ENCODE assay signal across 18 cellular contexts in genomic region chr21:17796037-17796403, GRCh38. TPM values are rescaled to one million over a fixed set of nuclear protein-coding genes. Genes with fewer than 3 reads are reported as not detected.
DNase-seq lines count a peak whose midpoint lies in the region; ATAC-seq and TF ChIP-seq lines count a peak whose summit lies in the region.
"Had no signal": no experiment of that assay in that cellular context is flagged by ENCODE, and none has a peak within 500 bp of the region (broad histone marks: within the 10 kb centered on the region; RNA-seq: fewer than 3 reads in every experiment).

No MANE protein-coding gene starts in this region.

- no peaks in the 10 kb centered on the region; the same call in 1 of the 2 replicates for H3K4me1 ChIP-seq in PC-9 (replicated peaks; ENCODE audit: insufficient read depth)
- H3K4me1 ChIP-seq in effector memory CD4-positive, alpha-beta T cell (ENCODE audit: control insufficient read depth, insufficient read depth, low read length, poor library complexity, severe bottlenecking) = peaks cover 53% of the 10 kb centered on the region

- H3K4me1 Mint-ChIP-seq in activated CD8-positive, alpha-beta memory T cell treated with anti-CD3 and anti-CD28 coated beads, Interleukin-2, amount 10 ng/mL, durations not matched to agents 7 days and 5 days = peaks cover 60% of the 10 kb centered on the region
- H3K4me1 Mint-ChIP-seq in stimulated activated memory B cell treated with anti-CD40 and anti-IgM and Interleukin-4, amounts not matched to agents 10 μg/mL and 1 μg/mL and 100 μg/mL, for 72 hours = peaks cover 32% of the 10 kb centered on the region

- POLR2A ChIA-PET in PC-9 (lab: Charles Lee; ENCODE audit: unreplicated experiment) = interaction anchor here (0.6 to 0.7 kb wide), 2 partner anchors 18 to 616 kb away, joined by 5 to 8 read pairs; no protein-coding TSS in a partner anchor

- no peak overlapping the region for H3K4me3 ChIP-seq in PC-9
- H3K4me3 ChIP-seq in effector memory CD4-positive, alpha-beta T cell (ENCODE audit: insufficient read depth, low read depth, low read length, poor library complexity, severe bottlenecking) = no peak overlapping the region
- H3K4me3 ChIP-seq: MG63, sigmoid colon, SK-N-MC had no signal

- H3K27ac ChIP-seq in PC-9 = 0 out of 2 replicates have a peak overlapping the region, but pooled peaks have one; percentile 10
- H3K27ac ChIP-seq in effector memory CD4-positive, alpha-beta T cell (ENCODE audit: insufficient read depth, low read length, poor library complexity, severe bottlenecking) = peak overlapping the region; percentile 83
- H3K27ac ChIP-seq: sigmoid colon, SK-N-MC had no signal

- peaks cover 14% of the 10 kb centered on the region; the same call in 1 of the 2 replicates for H3K36me3 ChIP-seq in PC-9 (ENCODE audit: low read depth)
- H3K36me3 ChIP-seq in effector memory CD4-positive, alpha-beta T cell (ENCODE audit: control insufficient read depth, insufficient read depth, low read length) = peaks cover 9% of the 10 kb centered on the region
- H3K36me3 ChIP-seq: MG63 had no signal

- no peaks in the 10 kb centered on the region for H4K20me1 ChIP-seq in PC-9 (ENCODE audit: insufficient read depth)

- intact Hi-C loops in PC-9 (cut with micrococcal nuclease; ENCODE audit: unreplicated experiment) = loop anchor here (5.0 kb wide), 1 partner anchor 109 kb away; no protein-coding TSS in a partner anchor

- BruUV-seq in PC-9 (replicated peaks; lab: Mats Ljungman, UMichigan) = no TSS peak

- no peak for ATAC-seq in activated CD8-positive, alpha-beta memory T cell treated with anti-CD3 and anti-CD28 coated beads, Interleukin-2, amount 10 ng/mL, durations not matched to agents 7 days and 5 days
- peak; percentile 71 for ATAC-seq in stimulated activated memory B cell treated with anti-CD40 and anti-IgM and Interleukin-4, amounts not matched to agents 10 μg/mL and 1 μg/mL and 100 μg/mL, for 72 hours

- no peaks in the 10 kb centered on the region for H3K27me3 ChIP-seq in PC-9 (ENCODE audit: insufficient read depth, low read depth)
- no peaks in the 10 kb centered on the region for H3K27me3 ChIP-seq in effector memory CD4-positive, alpha-beta T cell (replicated peaks; ENCODE audit: control insufficient read depth, insufficient read depth, low read length, poor library complexity, severe bottlenecking)
- H3K27me3 ChIP-seq: MG63, sigmoid colon had no signal

- no peak for DNase-seq in activated CD8-positive, alpha-beta memory T cell treated with anti-CD3 and anti-CD28 coated beads, Interleukin-2, amount 10 ng/mL, durations not matched to agents 7 days and 5 days
- no peak for DNase-seq in activated CD8-positive, alpha-beta memory T cell treated with anti-CD3 and anti-CD28 coated beads for 24 hours
- DNase-seq in PC-9 (no peak), NCI-H2081 (lab: John Stamatoyannopoulos, UW) (no peak), GM10266 (ENCODE audit: extremely low spot score) (no peak)
- no peak for DNase-seq in effector memory CD4-positive, alpha-beta T cell
- DNase-seq in activated CD4-positive, alpha-beta T cell treated with anti-CD3 and anti-CD28 coated beads, Interleukin-2, amount 50 U/mL, for 48 hours = no peak
- DNase-seq: activated CD8-positive, alpha-beta memory T cell treated with anti-CD3 and anti-CD28 coated beads, Interleukin-2, amount 50 U/mL, for 48 hours; Calu3; mesenchymal stem cell; MG63; NCI-H2081 treated with DMSO at 0.1 percent for 48 hours; NCI-H524; OCI-M1; sigmoid colon; stimulated activated CD4-positive, alpha-beta T cell treated with anti-CD3 and anti-CD28 coated beads, Interleukin-4, amount 100 ng/mL, for 24 hours had no signal

- no peaks in the 10 kb centered on the region; the same call in 1 of the 2 replicates for H3K9me2 ChIP-seq in PC-9 (ENCODE audit: insufficient read depth)

- no peaks in the 10 kb centered on the region for H3K9me3 ChIP-seq in PC-9 (ENCODE audit: insufficient read depth, low read depth)
- no peaks in the 10 kb centered on the region for H3K9me3 ChIP-seq in effector memory CD4-positive, alpha-beta T cell (ENCODE audit: control insufficient read depth, low read length)
- H3K9me3 ChIP-seq: MG63, sigmoid colon had no signal

- H2AFZ ChIP-seq in PC-9 = no peak overlapping the region

- H3K27ac Mint-ChIP-seq in activated CD8-positive, alpha-beta memory T cell treated with anti-CD3 and anti-CD28 coated beads, Interleukin-2, amount 10 ng/mL, durations not matched to agents 7 days and 5 days = peak overlapping the region; percentile 95
- H3K27ac Mint-ChIP-seq in stimulated activated memory B cell treated with anti-CD40 and anti-IgM and Interleukin-4, amounts not matched to agents 10 μg/mL and 1 μg/mL and 100 μg/mL, for 72 hours = peak overlapping the region; percentile 48

- no peaks in the 10 kb centered on the region for H3F3A ChIP-seq in PC-9 (ENCODE audit: insufficient read depth, low read depth)

- H3K79me2 ChIP-seq in PC-9 (ENCODE audit: low read depth) = no peaks in the 10 kb centered on the region

- TF ChIP-seq CTCF in PC-9 (conservative IDR thresholded peaks at IDR 0.05) = no peak
- no peak for TF ChIP-seq CTCF in GM10266 (IDR thresholded peaks at IDR 0.05; ENCODE audit: control insufficient read depth, insufficient read depth, low read depth, missing control alignments)

- peaks cover 54% of the 10 kb centered on the region for H3K36me3 Mint-ChIP-seq in activated CD8-positive, alpha-beta memory T cell treated with anti-CD3 and anti-CD28 coated beads, Interleukin-2, amount 10 ng/mL, durations not matched to agents 7 days and 5 days
- peaks cover 22% of the 10 kb centered on the region for H3K36me3 Mint-ChIP-seq in stimulated activated memory B cell treated with anti-CD40 and anti-IgM and Interleukin-4, amounts not matched to agents 10 μg/mL and 1 μg/mL and 100 μg/mL, for 72 hours

- CTCF ChIA-PET in activated CD8-positive, alpha-beta memory T cell treated with anti-CD3 and anti-CD28 coated beads, Interleukin-2, amount 10 ng/mL, durations not matched to agents 7 days and 5 days (lab: Charles Lee) = interaction anchor here (1.3 to 2.7 kb wide), 4 partner anchors 14 to 107 kb away, joined by 3 to 11 read pairs (median 6); partner anchors contain the start of gene C21orf91
- CTCF ChIA-PET in PC-9 (lab: Charles Lee) = no interaction called here

- H3K4me3 Mint-ChIP-seq in activated CD8-positive, alpha-beta memory T cell treated with anti-CD3 and anti-CD28 coated beads, Interleukin-2, amount 10 ng/mL, durations not matched to agents 7 days and 5 days = peak overlapping the region; percentile 74
- H3K4me3 Mint-ChIP-seq in stimulated activated memory B cell treated with anti-CD40 and anti-IgM and Interleukin-4, amounts not matched to agents 10 μg/mL and 1 μg/mL and 100 μg/mL, for 72 hours = no peak overlapping the region

- H3K9me3 Mint-ChIP-seq in activated CD8-positive, alpha-beta memory T cell treated with anti-CD3 and anti-CD28 coated beads, Interleukin-2, amount 10 ng/mL, durations not matched to agents 7 days and 5 days (ENCODE audit: low read depth) = peaks cover 3% of the 10 kb centered on the region
- H3K9me3 Mint-ChIP-seq in stimulated activated memory B cell treated with anti-CD40 and anti-IgM and Interleukin-4, amounts not matched to agents 10 μg/mL and 1 μg/mL and 100 μg/mL, for 72 hours = no peaks in the 10 kb centered on the region

- no peak overlapping the region for H3K4me2 ChIP-seq in PC-9

- no peaks in the 10 kb centered on the region for H3K27me3 Mint-ChIP-seq in activated CD8-positive, alpha-beta memory T cell treated with anti-CD3 and anti-CD28 coated beads, Interleukin-2, amount 10 ng/mL, durations not matched to agents 7 days and 5 days
- no peaks in the 10 kb centered on the region for H3K27me3 Mint-ChIP-seq in stimulated activated memory B cell treated with anti-CD40 and anti-IgM and Interleukin-4, amounts not matched to agents 10 μg/mL and 1 μg/mL and 100 μg/mL, for 72 hours

RNA-seq across cellular contexts. Expression of gene C21orf91, which starts 23.1 kb away (rescaled TPM):
- total RNA-seq in activated CD8-positive, alpha-beta memory T cell treated with anti-CD3 and anti-CD28 coated beads, Interleukin-2, amount 10 ng/mL, durations not matched to agents 7 days and 5 days = 10 to 100 TPM; 63.6 to 88.7 TPM
- total RNA-seq in PC-9 (2021) = 14.5 and 15.5 TPM in 2 replicates
